ENCODE assay signal across 1 cellular context in the genomic region with DNA sequence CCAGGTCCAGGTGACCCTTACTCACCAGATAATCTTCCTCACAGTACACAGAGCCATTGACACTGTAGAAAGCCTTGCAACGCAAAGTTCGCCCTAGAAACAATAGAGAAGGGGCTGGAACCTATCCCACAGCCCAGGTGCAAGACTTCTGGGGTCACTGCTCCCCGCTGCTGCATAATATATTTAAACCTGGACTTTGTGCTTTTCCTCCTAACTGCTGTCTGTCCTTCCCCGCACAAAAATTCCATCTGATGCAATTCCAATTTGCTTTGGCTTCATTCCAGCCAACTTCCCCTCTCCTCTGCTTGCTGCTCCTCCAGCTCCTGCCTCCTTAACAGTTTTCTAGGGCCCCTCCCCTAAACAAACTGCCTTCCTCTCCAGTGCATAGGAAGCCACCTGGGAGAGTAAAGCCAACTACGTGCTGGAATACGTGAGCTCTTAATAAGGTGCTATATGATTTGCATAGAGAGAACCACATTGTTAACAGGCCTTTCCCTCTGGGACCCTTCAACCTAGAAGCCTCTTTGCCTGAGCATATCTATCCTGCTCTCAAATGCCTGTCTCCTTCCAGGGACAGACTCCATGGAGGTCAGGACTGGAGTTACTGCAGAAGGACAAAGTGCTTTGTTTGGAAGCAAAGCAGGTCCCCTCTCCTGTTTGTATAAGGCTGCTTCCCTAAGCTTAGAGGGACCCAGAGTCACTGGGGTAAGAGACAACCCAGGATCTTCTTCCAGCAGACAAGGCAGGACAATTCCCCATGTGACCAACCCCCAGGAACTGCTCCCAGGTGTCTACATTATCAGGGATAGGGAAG.
A peak's percentile ranks its signal among the peaks of the same experiment; 100 is the strongest.
TF ChIP-seq lines count a peak whose summit lies in the region.

No MANE protein-coding gene starts in this region.

TF ChIP-seq in HepG2, 621 proteins besides CTCF, POLR2A, EP300 and RAD21 (continued from another document and continues in another):
- TF ChIP-seq, protein P1, sequence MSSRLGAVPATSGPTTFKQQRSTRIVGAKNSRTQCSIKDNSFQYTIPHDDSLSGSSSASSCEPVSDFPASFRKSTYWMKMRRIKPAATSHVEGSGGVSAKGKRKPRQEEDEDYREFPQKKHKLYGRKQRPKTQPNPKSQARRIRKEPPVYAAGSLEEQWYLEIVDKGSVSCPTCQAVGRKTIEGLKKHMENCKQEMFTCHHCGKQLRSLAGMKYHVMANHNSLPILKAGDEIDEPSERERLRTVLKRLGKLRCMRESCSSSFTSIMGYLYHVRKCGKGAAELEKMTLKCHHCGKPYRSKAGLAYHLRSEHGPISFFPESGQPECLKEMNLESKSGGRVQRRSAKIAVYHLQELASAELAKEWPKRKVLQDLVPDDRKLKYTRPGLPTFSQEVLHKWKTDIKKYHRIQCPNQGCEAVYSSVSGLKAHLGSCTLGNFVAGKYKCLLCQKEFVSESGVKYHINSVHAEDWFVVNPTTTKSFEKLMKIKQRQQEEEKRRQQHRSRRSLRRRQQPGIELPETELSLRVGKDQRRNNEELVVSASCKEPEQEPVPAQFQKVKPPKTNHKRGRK (CRISPR knock-in tag; IDR thresholded peaks at IDR 0.05) = no peak
- TF ChIP-seq HHEX (CRISPR knock-in tag; IDR thresholded peaks at IDR 0.05) (no peak; the same call in 1 of the 2 replicates), MTA3 (CRISPR knock-in tag; IDR thresholded peaks at IDR 0.05) (0 out of 2 replicates have a peak, but pooled peaks have one; percentile 34), PHF20 (CRISPR knock-in tag; IDR thresholded peaks at IDR 0.05) (no peak), SRY (CRISPR knock-in tag; IDR thresholded peaks at IDR 0.05) (no peak), ZNF484 (CRISPR knock-in tag; IDR thresholded peaks at IDR 0.05; ENCODE audit: borderline replicate concordance, low read depth) (no peak), KLF11 (CRISPR knock-in tag; IDR thresholded peaks at IDR 0.05) (no peak; the same call in 1 of the 2 replicates), AKAP8 (CRISPR knock-in tag; IDR thresholded peaks at IDR 0.05) (peak; percentile 88), ZNF496 (CRISPR knock-in tag; IDR thresholded peaks at IDR 0.05; ENCODE audit: insufficient replicate concordance) (no peak), DR1 (CRISPR knock-in tag; IDR thresholded peaks at IDR 0.05) (no peak), KAT7 (CRISPR knock-in tag; IDR thresholded peaks at IDR 0.05; ENCODE audit: borderline replicate concordance) (no peak; the same call in 1 of the 2 replicates), ZSCAN31 (CRISPR knock-in tag; IDR thresholded peaks at IDR 0.05; ENCODE audit: low read depth) (peak; percentile 92), KDM5B (CRISPR knock-in tag; IDR thresholded peaks at IDR 0.05; ENCODE audit: borderline replicate concordance) (no peak), STAG1 (CRISPR knock-in tag; IDR thresholded peaks at IDR 0.05) (no peak), PPARG (CRISPR knock-in tag; conservative IDR thresholded peaks at IDR 0.05) (peak; percentile 79), WIZ (CRISPR knock-in tag; IDR thresholded peaks at IDR 0.05) (peak; percentile 88; the same call in 1 of the 2 replicates), NAIF1 (CRISPR knock-in tag; IDR thresholded peaks at IDR 0.05; ENCODE audit: borderline replicate concordance) (no peak), ZSCAN22 (CRISPR knock-in tag; IDR thresholded peaks at IDR 0.05) (no peak)
- TF ChIP-seq, protein P2, sequence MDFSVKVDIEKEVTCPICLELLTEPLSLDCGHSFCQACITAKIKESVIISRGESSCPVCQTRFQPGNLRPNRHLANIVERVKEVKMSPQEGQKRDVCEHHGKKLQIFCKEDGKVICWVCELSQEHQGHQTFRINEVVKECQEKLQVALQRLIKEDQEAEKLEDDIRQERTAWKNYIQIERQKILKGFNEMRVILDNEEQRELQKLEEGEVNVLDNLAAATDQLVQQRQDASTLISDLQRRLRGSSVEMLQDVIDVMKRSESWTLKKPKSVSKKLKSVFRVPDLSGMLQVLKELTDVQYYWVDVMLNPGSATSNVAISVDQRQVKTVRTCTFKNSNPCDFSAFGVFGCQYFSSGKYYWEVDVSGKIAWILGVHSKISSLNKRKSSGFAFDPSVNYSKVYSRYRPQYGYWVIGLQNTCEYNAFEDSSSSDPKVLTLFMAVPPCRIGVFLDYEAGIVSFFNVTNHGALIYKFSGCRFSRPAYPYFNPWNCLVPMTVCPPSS (IDR thresholded peaks at IDR 0.05) = no peak
- TF ChIP-seq, protein P3, sequence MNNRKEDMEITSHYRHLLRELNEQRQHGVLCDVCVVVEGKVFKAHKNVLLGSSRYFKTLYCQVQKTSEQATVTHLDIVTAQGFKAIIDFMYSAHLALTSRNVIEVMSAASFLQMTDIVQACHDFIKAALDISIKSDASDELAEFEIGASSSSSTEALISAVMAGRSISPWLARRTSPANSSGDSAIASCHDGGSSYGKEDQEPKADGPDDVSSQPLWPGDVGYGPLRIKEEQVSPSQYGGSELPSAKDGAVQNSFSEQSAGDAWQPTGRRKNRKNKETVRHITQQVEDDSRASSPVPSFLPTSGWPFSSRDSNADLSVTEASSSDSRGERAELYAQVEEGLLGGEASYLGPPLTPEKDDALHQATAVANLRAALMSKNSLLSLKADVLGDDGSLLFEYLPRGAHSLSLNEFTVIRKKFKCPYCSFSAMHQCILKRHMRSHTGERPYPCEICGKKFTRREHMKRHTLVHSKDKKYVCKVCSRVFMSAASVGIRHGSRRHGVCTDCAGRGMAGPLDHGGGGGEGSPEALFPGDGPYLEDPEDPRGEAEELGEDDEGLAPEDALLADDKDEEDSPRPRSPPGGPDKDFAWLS (CRISPR knock-in tag; IDR thresholded peaks at IDR 0.05; ENCODE audit: borderline replicate concordance) = 0 out of 2 replicates have a peak, but pooled peaks have one; percentile 65
- TF ChIP-seq, protein P4, sequence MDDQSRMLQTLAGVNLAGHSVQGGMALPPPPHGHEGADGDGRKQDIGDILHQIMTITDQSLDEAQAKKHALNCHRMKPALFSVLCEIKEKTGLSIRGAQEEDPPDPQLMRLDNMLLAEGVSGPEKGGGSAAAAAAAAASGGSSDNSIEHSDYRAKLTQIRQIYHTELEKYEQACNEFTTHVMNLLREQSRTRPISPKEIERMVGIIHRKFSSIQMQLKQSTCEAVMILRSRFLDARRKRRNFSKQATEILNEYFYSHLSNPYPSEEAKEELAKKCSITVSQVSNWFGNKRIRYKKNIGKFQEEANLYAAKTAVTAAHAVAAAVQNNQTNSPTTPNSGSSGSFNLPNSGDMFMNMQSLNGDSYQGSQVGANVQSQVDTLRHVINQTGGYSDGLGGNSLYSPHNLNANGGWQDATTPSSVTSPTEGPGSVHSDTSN (CRISPR knock-in tag; IDR thresholded peaks at IDR 0.05; ENCODE audit: borderline replicate concordance) = no peak
- TF ChIP-seq, protein P5, sequence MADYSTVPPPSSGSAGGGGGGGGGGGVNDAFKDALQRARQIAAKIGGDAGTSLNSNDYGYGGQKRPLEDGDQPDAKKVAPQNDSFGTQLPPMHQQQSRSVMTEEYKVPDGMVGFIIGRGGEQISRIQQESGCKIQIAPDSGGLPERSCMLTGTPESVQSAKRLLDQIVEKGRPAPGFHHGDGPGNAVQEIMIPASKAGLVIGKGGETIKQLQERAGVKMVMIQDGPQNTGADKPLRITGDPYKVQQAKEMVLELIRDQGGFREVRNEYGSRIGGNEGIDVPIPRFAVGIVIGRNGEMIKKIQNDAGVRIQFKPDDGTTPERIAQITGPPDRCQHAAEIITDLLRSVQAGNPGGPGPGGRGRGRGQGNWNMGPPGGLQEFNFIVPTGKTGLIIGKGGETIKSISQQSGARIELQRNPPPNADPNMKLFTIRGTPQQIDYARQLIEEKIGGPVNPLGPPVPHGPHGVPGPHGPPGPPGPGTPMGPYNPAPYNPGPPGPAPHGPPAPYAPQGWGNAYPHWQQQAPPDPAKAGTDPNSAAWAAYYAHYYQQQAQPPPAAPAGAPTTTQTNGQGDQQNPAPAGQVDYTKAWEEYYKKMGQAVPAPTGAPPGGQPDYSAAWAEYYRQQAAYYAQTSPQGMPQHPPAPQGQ (CRISPR knock-in tag; IDR thresholded peaks at IDR 0.05; ENCODE audit: borderline replicate concordance) = peak; percentile 64; the same call in 1 of the 2 replicates
- TF ChIP-seq, protein P6, sequence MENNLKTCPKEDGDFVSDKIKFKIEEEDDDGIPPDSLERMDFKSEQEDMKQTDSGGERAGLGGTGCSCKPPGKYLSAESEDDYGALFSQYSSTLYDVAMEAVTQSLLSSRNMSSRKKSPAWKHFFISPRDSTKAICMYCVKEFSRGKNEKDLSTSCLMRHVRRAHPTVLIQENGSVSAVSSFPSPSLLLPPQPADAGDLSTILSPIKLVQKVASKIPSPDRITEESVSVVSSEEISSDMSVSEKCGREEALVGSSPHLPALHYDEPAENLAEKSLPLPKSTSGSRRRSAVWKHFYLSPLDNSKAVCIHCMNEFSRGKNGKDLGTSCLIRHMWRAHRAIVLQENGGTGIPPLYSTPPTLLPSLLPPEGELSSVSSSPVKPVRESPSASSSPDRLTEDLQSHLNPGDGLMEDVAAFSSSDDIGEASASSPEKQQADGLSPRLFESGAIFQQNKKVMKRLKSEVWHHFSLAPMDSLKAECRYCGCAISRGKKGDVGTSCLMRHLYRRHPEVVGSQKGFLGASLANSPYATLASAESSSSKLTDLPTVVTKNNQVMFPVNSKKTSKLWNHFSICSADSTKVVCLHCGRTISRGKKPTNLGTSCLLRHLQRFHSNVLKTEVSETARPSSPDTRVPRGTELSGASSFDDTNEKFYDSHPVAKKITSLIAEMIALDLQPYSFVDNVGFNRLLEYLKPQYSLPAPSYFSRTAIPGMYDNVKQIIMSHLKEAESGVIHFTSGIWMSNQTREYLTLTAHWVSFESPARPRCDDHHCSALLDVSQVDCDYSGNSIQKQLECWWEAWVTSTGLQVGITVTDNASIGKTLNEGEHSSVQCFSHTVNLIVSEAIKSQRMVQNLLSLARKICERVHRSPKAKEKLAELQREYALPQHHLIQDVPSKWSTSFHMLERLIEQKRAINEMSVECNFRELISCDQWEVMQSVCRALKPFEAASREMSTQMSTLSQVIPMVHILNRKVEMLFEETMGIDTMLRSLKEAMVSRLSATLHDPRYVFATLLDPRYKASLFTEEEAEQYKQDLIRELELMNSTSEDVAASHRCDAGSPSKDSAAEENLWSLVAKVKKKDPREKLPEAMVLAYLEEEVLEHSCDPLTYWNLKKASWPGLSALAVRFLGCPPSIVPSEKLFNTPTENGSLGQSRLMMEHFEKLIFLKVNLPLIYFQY (CRISPR knock-in tag; IDR thresholded peaks at IDR 0.05; ENCODE audit: borderline replicate concordance) = peak; percentile 1; the same call in 1 of the 2 replicates
- TF ChIP-seq, protein P7, sequence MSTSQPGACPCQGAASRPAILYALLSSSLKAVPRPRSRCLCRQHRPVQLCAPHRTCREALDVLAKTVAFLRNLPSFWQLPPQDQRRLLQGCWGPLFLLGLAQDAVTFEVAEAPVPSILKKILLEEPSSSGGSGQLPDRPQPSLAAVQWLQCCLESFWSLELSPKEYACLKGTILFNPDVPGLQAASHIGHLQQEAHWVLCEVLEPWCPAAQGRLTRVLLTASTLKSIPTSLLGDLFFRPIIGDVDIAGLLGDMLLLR (CRISPR knock-in tag; IDR thresholded peaks at IDR 0.05) = no peak
- TF ChIP-seq, protein P8, sequence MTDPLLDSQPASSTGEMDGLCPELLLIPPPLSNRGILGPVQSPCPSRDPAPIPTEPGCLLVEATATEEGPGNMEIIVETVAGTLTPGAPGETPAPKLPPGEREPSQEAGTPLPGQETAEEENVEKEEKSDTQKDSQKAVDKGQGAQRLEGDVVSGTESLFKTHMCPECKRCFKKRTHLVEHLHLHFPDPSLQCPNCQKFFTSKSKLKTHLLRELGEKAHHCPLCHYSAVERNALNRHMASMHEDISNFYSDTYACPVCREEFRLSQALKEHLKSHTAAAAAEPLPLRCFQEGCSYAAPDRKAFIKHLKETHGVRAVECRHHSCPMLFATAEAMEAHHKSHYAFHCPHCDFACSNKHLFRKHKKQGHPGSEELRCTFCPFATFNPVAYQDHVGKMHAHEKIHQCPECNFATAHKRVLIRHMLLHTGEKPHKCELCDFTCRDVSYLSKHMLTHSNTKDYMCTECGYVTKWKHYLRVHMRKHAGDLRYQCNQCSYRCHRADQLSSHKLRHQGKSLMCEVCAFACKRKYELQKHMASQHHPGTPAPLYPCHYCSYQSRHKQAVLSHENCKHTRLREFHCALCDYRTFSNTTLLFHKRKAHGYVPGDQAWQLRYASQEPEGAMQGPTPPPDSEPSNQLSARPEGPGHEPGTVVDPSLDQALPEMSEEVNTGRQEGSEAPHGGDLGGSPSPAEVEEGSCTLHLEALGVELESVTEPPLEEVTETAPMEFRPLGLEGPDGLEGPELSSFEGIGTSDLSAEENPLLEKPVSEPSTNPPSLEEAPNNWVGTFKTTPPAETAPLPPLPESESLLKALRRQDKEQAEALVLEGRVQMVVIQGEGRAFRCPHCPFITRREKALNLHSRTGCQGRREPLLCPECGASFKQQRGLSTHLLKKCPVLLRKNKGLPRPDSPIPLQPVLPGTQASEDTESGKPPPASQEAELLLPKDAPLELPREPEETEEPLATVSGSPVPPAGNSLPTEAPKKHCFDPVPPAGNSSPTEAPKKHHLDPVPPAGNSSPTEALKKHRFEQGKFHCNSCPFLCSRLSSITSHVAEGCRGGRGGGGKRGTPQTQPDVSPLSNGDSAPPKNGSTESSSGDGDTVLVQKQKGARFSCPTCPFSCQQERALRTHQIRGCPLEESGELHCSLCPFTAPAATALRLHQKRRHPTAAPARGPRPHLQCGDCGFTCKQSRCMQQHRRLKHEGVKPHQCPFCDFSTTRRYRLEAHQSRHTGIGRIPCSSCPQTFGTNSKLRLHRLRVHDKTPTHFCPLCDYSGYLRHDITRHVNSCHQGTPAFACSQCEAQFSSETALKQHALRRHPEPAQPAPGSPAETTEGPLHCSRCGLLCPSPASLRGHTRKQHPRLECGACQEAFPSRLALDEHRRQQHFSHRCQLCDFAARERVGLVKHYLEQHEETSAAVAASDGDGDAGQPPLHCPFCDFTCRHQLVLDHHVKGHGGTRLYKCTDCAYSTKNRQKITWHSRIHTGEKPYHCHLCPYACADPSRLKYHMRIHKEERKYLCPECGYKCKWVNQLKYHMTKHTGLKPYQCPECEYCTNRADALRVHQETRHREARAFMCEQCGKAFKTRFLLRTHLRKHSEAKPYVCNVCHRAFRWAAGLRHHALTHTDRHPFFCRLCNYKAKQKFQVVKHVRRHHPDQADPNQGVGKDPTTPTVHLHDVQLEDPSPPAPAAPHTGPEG (CRISPR knock-in tag; IDR thresholded peaks at IDR 0.05) = no peak
- TF ChIP-seq, protein P9, sequence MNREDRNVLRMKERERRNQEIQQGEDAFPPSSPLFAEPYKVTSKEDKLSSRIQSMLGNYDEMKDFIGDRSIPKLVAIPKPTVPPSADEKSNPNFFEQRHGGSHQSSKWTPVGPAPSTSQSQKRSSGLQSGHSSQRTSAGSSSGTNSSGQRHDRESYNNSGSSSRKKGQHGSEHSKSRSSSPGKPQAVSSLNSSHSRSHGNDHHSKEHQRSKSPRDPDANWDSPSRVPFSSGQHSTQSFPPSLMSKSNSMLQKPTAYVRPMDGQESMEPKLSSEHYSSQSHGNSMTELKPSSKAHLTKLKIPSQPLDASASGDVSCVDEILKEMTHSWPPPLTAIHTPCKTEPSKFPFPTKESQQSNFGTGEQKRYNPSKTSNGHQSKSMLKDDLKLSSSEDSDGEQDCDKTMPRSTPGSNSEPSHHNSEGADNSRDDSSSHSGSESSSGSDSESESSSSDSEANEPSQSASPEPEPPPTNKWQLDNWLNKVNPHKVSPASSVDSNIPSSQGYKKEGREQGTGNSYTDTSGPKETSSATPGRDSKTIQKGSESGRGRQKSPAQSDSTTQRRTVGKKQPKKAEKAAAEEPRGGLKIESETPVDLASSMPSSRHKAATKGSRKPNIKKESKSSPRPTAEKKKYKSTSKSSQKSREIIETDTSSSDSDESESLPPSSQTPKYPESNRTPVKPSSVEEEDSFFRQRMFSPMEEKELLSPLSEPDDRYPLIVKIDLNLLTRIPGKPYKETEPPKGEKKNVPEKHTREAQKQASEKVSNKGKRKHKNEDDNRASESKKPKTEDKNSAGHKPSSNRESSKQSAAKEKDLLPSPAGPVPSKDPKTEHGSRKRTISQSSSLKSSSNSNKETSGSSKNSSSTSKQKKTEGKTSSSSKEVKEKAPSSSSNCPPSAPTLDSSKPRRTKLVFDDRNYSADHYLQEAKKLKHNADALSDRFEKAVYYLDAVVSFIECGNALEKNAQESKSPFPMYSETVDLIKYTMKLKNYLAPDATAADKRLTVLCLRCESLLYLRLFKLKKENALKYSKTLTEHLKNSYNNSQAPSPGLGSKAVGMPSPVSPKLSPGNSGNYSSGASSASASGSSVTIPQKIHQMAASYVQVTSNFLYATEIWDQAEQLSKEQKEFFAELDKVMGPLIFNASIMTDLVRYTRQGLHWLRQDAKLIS (CRISPR knock-in tag; IDR thresholded peaks at IDR 0.05) = peak; percentile 93
